ENCODE assay signal across 15 cellular contexts in the genomic region with DNA sequence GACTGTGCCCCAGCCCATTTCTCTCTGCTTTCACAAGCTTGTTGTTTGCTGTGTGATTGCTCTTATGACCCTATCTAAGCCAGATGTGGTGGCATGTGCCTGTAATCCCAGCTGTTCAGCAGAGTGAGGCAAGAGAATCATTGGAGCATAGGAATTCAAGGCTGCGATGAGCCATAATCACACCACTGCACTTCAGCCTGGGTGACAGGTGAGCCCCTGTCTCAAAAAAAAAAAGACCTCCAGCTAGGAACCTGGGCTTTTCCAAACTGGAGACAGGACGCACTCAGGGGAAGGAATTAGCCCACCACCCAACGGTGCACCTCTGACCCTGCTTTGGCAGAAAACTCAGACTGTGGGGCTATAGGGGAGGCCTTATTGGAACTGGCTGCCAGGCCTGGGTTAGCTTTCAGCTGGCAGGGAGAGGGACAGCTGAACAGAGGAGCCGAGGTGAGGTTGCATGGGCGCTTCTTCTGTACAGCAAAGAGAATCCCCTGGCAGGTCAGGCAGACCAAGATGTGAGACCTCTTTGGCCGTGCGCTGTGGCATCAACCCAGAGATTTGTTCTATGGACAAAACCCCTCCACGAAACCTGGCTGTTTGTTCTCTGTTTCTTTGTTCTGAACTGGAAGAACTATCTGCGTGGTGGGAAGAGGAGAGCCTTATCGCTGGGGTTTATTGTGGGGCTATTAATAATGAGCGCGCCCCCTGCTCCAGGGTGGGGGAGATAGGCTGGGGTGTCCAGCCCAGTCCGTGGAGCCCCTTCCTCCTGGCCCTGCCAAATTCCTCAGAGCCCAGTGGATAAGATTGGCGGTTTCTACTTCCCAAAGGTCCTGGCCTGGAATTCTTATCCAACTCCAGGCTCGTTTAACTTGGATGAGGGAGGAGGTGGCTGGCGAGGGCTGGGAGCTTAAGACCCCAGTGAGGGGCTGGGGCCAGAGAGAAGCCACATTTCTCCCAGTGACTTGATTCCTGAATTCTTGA. TPM values are rescaled to one million over a fixed set of nuclear protein-coding genes. Genes with fewer than 3 reads are reported as not detected.
DNase-seq lines count a peak whose midpoint lies in the region; ATAC-seq and TF ChIP-seq lines count a peak whose summit lies in the region.
"Had no signal": no experiment of that assay in that cellular context is flagged by ENCODE, and none has a peak within 500 bp of the region (broad histone marks: within the 10 kb centered on the region; RNA-seq: fewer than 3 reads in every experiment).

No MANE protein-coding gene starts in this region.

- TF ChIP-seq CTCF in HEK293 (tag by site-specific recombination; IDR thresholded peaks at IDR 0.05) = no peak

- no peaks in the 10 kb centered on the region for H3K9me3 ChIP-seq in HEK293 (ENCODE audit: control insufficient read depth, insufficient read depth, low read depth, low read length)
- H3K9me3 ChIP-seq: gastroesophageal sphincter, lower lobe of right lung had no signal

- H3K4me1 ChIP-seq in HEK293 (ENCODE audit: control insufficient read depth, insufficient read depth, low read length) = peaks cover 18% of the 10 kb centered on the region

- no peak overlapping the region for H3K27ac ChIP-seq in HEK293 (ENCODE audit: extremely low read depth, low read depth, low read length)
- H3K27ac ChIP-seq: gastroesophageal sphincter, lower lobe of right lung had no signal

- no peak overlapping the region for H3K4me3 ChIP-seq in HEK293 (ENCODE audit: low read depth, low read length)
- H3K4me3 ChIP-seq: gastroesophageal sphincter, lower lobe of right lung had no signal

- POLR2A ChIA-PET in HEK293 (lab: Yijun Ruan, JAX) = interaction anchor here (0.7 to 2.1 kb wide), 4 partner anchors 8 to 37 kb away, joined by 3 to 8 read pairs (median 4); no protein-coding TSS in a partner anchor

- intact Hi-C loops in dendritic cell treated with granulocyte-macrophage colony-stimulating factor and Interleukin-4, amounts not matched to agents 40 ng/mL and 50 ng/mL, for 4 days (cut with micrococcal nuclease) = loop anchor here (5.0 kb wide), 1 partner anchor 37 kb away; a partner anchor contains a TSS

- H3K27me3 Mint-ChIP-seq in dendritic cell treated with granulocyte-macrophage colony-stimulating factor and Interleukin-4, amounts not matched to agents 40 ng/mL and 50 ng/mL, for 4 days = peaks cover 6% of the 10 kb centered on the region

- no peaks in the 10 kb centered on the region for H3K36me3 Mint-ChIP-seq in dendritic cell treated with granulocyte-macrophage colony-stimulating factor and Interleukin-4, amounts not matched to agents 40 ng/mL and 50 ng/mL, for 4 days (ENCODE audit: low read depth)
- no peaks in the 10 kb centered on the region for H3K36me3 Mint-ChIP-seq in stimulated activated effector memory CD8-positive, alpha-beta T cell treated with anti-CD3 and anti-CD28 coated beads, Interleukin-12 subunit alpha, Interleukin-12 subunit beta, amount 100 ng/mL, for 72 hours
- H3K36me3 Mint-ChIP-seq: activated CD8-positive, alpha-beta memory T cell treated with anti-CD3 and anti-CD28 coated beads, Interleukin-2, amount 10 ng/mL, durations not matched to agents 7 days and 5 days; naive thymus-derived CD4-positive, alpha-beta T cell had no signal

- peaks cover 65% of the 10 kb centered on the region for H3K4me1 Mint-ChIP-seq in dendritic cell treated with granulocyte-macrophage colony-stimulating factor and Interleukin-4, amounts not matched to agents 40 ng/mL and 50 ng/mL, for 4 days (ENCODE audit: low read depth)
- H3K4me1 Mint-ChIP-seq in stimulated activated effector memory CD8-positive, alpha-beta T cell treated with anti-CD3 and anti-CD28 coated beads, Interleukin-12 subunit alpha, Interleukin-12 subunit beta, amount 100 ng/mL, for 72 hours = peaks cover 16% of the 10 kb centered on the region

- CTCF ChIA-PET in HEK293 (lab: Yijun Ruan, JAX) = no interaction called here

- H3K4me3 Mint-ChIP-seq in dendritic cell treated with granulocyte-macrophage colony-stimulating factor and Interleukin-4, amounts not matched to agents 40 ng/mL and 50 ng/mL, for 4 days = no peak overlapping the region
- no peak overlapping the region for H3K4me3 Mint-ChIP-seq in stimulated activated effector memory CD8-positive, alpha-beta T cell treated with anti-CD3 and anti-CD28 coated beads, Interleukin-12 subunit alpha, Interleukin-12 subunit beta, amount 100 ng/mL, for 72 hours
- H3K4me3 Mint-ChIP-seq: activated CD8-positive, alpha-beta memory T cell treated with anti-CD3 and anti-CD28 coated beads, Interleukin-2, amount 10 ng/mL, durations not matched to agents 7 days and 5 days; naive thymus-derived CD4-positive, alpha-beta T cell had no signal

- no peaks in the 10 kb centered on the region for H3K9me3 Mint-ChIP-seq in dendritic cell treated with granulocyte-macrophage colony-stimulating factor and Interleukin-4, amounts not matched to agents 40 ng/mL and 50 ng/mL, for 4 days
- H3K9me3 Mint-ChIP-seq in stimulated activated effector memory CD8-positive, alpha-beta T cell treated with anti-CD3 and anti-CD28 coated beads, Interleukin-12 subunit alpha, Interleukin-12 subunit beta, amount 100 ng/mL, for 72 hours = no peaks in the 10 kb centered on the region
- H3K9me3 Mint-ChIP-seq: naive thymus-derived CD4-positive, alpha-beta T cell had no signal

- DNase-seq in kidney tubule cell (ENCODE audit: low spot score) = peak; percentile 71
- DNase-seq in stimulated activated effector memory CD8-positive, alpha-beta T cell treated with anti-CD3 and anti-CD28 coated beads, Interleukin-12 subunit alpha, Interleukin-12 subunit beta, amount 100 ng/mL, for 72 hours (ENCODE audit: low spot score in 2 of 2) = no peak
- DNase-seq in mesenteric fat pad (ENCODE audit: low spot score) = no peak
- no peak for DNase-seq in activated CD4-positive, alpha-beta T cell treated with anti-CD3 and anti-CD28 coated beads, Interleukin-2, amount 50 U/mL, for 4 hours
- no peak for DNase-seq in NCI-H748 (lab: John Stamatoyannopoulos, UW; ENCODE audit: unreplicated experiment)
- DNase-seq: activated CD4-positive, CD25-positive, alpha-beta regulatory T cell; activated CD8-positive, alpha-beta memory T cell treated with anti-CD3 and anti-CD28 coated beads, Interleukin-2, amount 10 ng/mL, durations not matched to agents 7 days and 5 days; activated effector memory CD4-positive, alpha-beta T cell treated with Interleukin-2 at 50 U/mL for 16 hours; cerebellar nuclear complex; lower lobe of right lung; naive thymus-derived CD4-positive, alpha-beta T cell; NCI-H2029 treated with DMSO at 0.1 percent for 48 hours had no signal

- H3K27ac Mint-ChIP-seq in dendritic cell treated with granulocyte-macrophage colony-stimulating factor and Interleukin-4, amounts not matched to agents 40 ng/mL and 50 ng/mL, for 4 days = peak overlapping the region; percentile 68
- H3K27ac Mint-ChIP-seq in stimulated activated effector memory CD8-positive, alpha-beta T cell treated with anti-CD3 and anti-CD28 coated beads, Interleukin-12 subunit alpha, Interleukin-12 subunit beta, amount 100 ng/mL, for 72 hours = peak overlapping the region; percentile 43
- H3K27ac Mint-ChIP-seq: activated CD8-positive, alpha-beta memory T cell treated with anti-CD3 and anti-CD28 coated beads, Interleukin-2, amount 10 ng/mL, durations not matched to agents 7 days and 5 days had no signal

- H3K36me3 ChIP-seq in HEK293 (ENCODE audit: control insufficient read depth in 2 of 2, insufficient read depth in 1 of 2, low read length in 2 of 2) = no peaks in the 10 kb centered on the region
- H3K36me3 ChIP-seq: gastroesophageal sphincter, lower lobe of right lung had no signal

- no peak for ATAC-seq in stimulated activated effector memory CD8-positive, alpha-beta T cell treated with anti-CD3 and anti-CD28 coated beads, Interleukin-12 subunit alpha, Interleukin-12 subunit beta, amount 100 ng/mL, for 72 hours
- ATAC-seq: activated CD8-positive, alpha-beta memory T cell treated with anti-CD3 and anti-CD28 coated beads, Interleukin-2, amount 10 ng/mL, durations not matched to agents 7 days and 5 days; gastroesophageal sphincter; naive thymus-derived CD4-positive, alpha-beta T cell had no signal

TF ChIP-seq in HEK293, 187 proteins besides CTCF, POLR2A, EP300 and RAD21 (continues in another document):
- TF ChIP-seq GLI4 (tag by site-specific recombination; IDR thresholded peaks at IDR 0.05) (no peak), ZNF76 (tag by site-specific recombination; IDR thresholded peaks at IDR 0.05; ENCODE audit: borderline replicate concordance, low read depth) (no peak), ZNF571 (tag by site-specific recombination; IDR thresholded peaks at IDR 0.05) (no peak)
- TF ChIP-seq, protein P1, sequence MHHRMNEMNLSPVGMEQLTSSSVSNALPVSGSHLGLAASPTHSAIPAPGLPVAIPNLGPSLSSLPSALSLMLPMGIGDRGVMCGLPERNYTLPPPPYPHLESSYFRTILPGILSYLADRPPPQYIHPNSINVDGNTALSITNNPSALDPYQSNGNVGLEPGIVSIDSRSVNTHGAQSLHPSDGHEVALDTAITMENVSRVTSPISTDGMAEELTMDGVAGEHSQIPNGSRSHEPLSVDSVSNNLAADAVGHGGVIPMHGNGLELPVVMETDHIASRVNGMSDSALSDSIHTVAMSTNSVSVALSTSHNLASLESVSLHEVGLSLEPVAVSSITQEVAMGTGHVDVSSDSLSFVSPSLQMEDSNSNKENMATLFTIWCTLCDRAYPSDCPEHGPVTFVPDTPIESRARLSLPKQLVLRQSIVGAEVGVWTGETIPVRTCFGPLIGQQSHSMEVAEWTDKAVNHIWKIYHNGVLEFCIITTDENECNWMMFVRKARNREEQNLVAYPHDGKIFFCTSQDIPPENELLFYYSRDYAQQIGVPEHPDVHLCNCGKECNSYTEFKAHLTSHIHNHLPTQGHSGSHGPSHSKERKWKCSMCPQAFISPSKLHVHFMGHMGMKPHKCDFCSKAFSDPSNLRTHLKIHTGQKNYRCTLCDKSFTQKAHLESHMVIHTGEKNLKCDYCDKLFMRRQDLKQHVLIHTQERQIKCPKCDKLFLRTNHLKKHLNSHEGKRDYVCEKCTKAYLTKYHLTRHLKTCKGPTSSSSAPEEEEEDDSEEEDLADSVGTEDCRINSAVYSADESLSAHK (tag by site-specific recombination; IDR thresholded peaks at IDR 0.05) = peak; percentile 82

RNA-seq across cellular contexts. Expression of a gene that starts 38.8 kb away (rescaled TPM):
- total RNA-seq in mesenteric fat pad = 56.2 TPM
